ENCODE assay signal across 1 cellular context in the genomic region with DNA sequence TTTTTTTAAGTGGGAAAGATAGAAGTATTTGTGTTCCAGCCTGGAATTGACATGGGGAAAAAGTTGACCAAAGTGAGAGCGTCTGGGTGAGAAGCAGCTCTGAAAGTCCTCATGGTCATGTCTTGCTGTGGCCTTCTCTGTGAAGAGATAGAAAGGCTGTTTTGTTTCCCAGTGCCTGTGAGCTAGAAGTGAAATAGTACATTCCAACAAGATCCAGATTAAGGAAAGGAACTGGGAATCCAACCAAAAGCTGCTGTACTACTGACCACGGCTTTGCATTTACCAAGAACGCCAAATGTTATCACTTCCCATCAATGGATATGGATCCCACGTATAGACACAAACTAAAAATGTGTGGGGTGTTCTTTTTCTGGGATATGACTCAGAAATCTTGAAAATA.
TF ChIP-seq lines count a peak whose summit lies in the region.

No MANE protein-coding gene starts in this region.

TF ChIP-seq in H1, 55 proteins besides CTCF, POLR2A, EP300 and RAD21:
- TF ChIP-seq ZNF274 (IDR thresholded peaks at IDR 0.05; ENCODE audit: borderline replicate concordance, extremely low read depth, low read length) (no peak), SP4 (IDR thresholded peaks at IDR 0.05; ENCODE audit: low read length) (no peak)
TF ChIP-seq in H1: peak in this region for 0.
